ENCODE assay signal across 8 cellular contexts in genomic region chr14:49892301-49892635, GRCh38. TPM values are rescaled to one million over a fixed set of nuclear protein-coding genes. Genes with fewer than 3 reads are reported as not detected.
A peak's percentile ranks its signal among the peaks of the same experiment; 100 is the strongest.
DNase-seq lines count a peak whose midpoint lies in the region; ATAC-seq and TF ChIP-seq lines count a peak whose summit lies in the region.

No MANE protein-coding gene starts in this region.

- H3K4me1 ChIP-seq in duodenal mucosa (ENCODE audit: control insufficient read depth in 1 of 2, insufficient read depth in 2 of 2, low read length in 2 of 2) = peaks cover 5 to 17% of the 10 kb centered on the region in 2 donors

- peak overlapping the region; percentile 100 for H3K27ac ChIP-seq in duodenal mucosa (ENCODE audit: low read depth, low read length)

- peak; percentile 44 for DNase-seq in A172 (ENCODE audit: low spot score)
- peak; percentile 92 for DNase-seq in GM12865 (ENCODE audit: low read depth)
- peak; percentile 7 for DNase-seq in NCI-H2081 treated with DMSO at 0.1 percent for 48 hours (lab: John Stamatoyannopoulos, UW)
- peak; percentile 72 for DNase-seq in UCSD-AML1 (lab: John Stamatoyannopoulos, UW; ENCODE audit: unreplicated experiment)
- DNase-seq in lower leg skin (ENCODE audit: low spot score in 2 of 2) = peak in 1 of 2 donors; percentile 77
- DNase-seq in stromal cell of bone marrow (ENCODE audit: low read depth) = peak; percentile 74

- peak overlapping the region; percentile 86 to 91 for H3K9ac ChIP-seq in duodenal mucosa (ENCODE audit: low read depth in 1 of 2, low read length in 2 of 2)

- TF ChIP-seq POLR2A in lower leg skin (IDR thresholded peaks at IDR 0.05) = no peak

- peak overlapping the region; percentile 60 for H3K4me3 ChIP-seq in GM12865 (ENCODE audit: low read depth, low read length)
- H3K4me3 ChIP-seq in duodenal mucosa (ENCODE audit: low read depth in 1 of 2, low read length in 2 of 2) = peak overlapping the region; percentile 66 to 80
- H3K4me3 ChIP-seq in lower leg skin (ENCODE audit: low read depth, poor library complexity, severe bottlenecking) = peak overlapping the region; percentile 35

- H3K9me3 ChIP-seq in duodenal mucosa (ENCODE audit: control insufficient read depth in 1 of 2, low read length in 2 of 2) = no peaks in the 10 kb centered on the region

- TF ChIP-seq CTCF in GM12865 (IDR thresholded peaks at IDR 0.05; ENCODE audit: insufficient read depth, low read depth, low read length, missing control alignments) (no peak), lower leg skin (IDR thresholded peaks at IDR 0.05) (no peak)

- intact Hi-C loops in lower leg skin (cut with DNase I; ENCODE audit: low total_unique reads) = loop anchor here (10.0 kb wide), 1 partner anchor 113 kb away; no protein-coding TSS in a partner anchor

- WGBS in lower leg skin, 2 donors = 1% methylated on average over 12 of the region's 12 CpGs

- peaks cover 8 to 11% of the 10 kb centered on the region in 2 donors for H3K36me3 ChIP-seq in duodenal mucosa (ENCODE audit: control insufficient read depth in 1 of 2, insufficient read depth in 2 of 2, low read length in 2 of 2)

- ATAC-seq in HG02884 (IDR thresholded peaks at IDR 0.05; ENCODE audit: unreplicated experiment) = peak; percentile 36

- no peaks in the 10 kb centered on the region for H3K27me3 ChIP-seq in duodenal mucosa (ENCODE audit: control insufficient read depth in 1 of 2, insufficient read depth in 2 of 2, low read length in 2 of 2)

RNA-seq across cellular contexts. Expression of gene ARF6, which starts 0.6 kb away (rescaled TPM):
- total RNA-seq in A172 (2014; rRNA removed; shearing (Covaris generic)) = 51.6 and 51.9 TPM in 2 replicates
- total RNA-seq in lower leg skin = 100 to 1,000 TPM; 102 to 128 (median 121) TPM

RNA-seq across cellular contexts. Expression of gene NEMF, which starts 39.7 kb away (rescaled TPM):
- 24.1 and 33.2 TPM in 2 replicates for total RNA-seq in A172 (2014; rRNA removed; shearing (Covaris generic))
- 10 to 100 TPM; 31.3 to 95.2 (median 55.9) TPM for total RNA-seq in lower leg skin
